In genomic region chr14:75566321-75566720, GRCh38 we compare ENCODE assay signal across 9 cellular contexts. TPM values are rescaled to one million over a fixed set of nuclear protein-coding genes. Genes with fewer than 3 reads are reported as not detected.
DNase-seq lines count a peak whose midpoint lies in the region; ATAC-seq, FAIRE-seq and TF ChIP-seq lines count a peak whose summit lies in the region.
"Had no signal": no experiment of that assay in that cellular context is flagged by ENCODE, and none has a peak within 500 bp of the region (broad histone marks: within the 10 kb centered on the region; RNA-seq: fewer than 3 reads in every experiment).

No MANE protein-coding gene starts in this region.

- DNase-seq in CD1c-positive myeloid dendritic cell (ENCODE audit: extremely low spot score) (peak; percentile 39), RCC 7860 (ENCODE audit: low spot score) (peak; percentile 13), prostate gland (ENCODE audit: low spot score) (peak; percentile 66), anterior cingulate cortex (lab: John Stamatoyannopoulos, UW) (no peak), foreskin fibroblast (no peak)
- peak; percentile 85 to 93 for DNase-seq in activated T-cell treated with anti-CD3 and anti-CD28 coated beads, Interleukin-2, amount 50 U/mL, for 72 hours

- no peaks in the 10 kb centered on the region for H3K27me3 Mint-ChIP-seq in activated T-cell treated with anti-CD3 and anti-CD28 coated beads, Interleukin-2, amount 50 U/mL, for 72 hours (ENCODE audit: low read depth)

- H3K27me3 ChIP-seq in prostate gland (replicated peaks; ENCODE audit: insufficient read depth) = no peaks in the 10 kb centered on the region

- peak; percentile 79 to 83 for ATAC-seq in activated T-cell treated with anti-CD3 and anti-CD28 coated beads, Interleukin-2, amount 50 U/mL, for 72 hours (replicated peaks in 1 of 2)
- no peak for ATAC-seq in HG03442 (IDR thresholded peaks at IDR 0.05; ENCODE audit: unreplicated experiment)
- ATAC-seq in GM18498 (IDR thresholded peaks at IDR 0.05; ENCODE audit: unreplicated experiment) = no peak

- H3K4me3 Mint-ChIP-seq in activated T-cell treated with anti-CD3 and anti-CD28 coated beads, Interleukin-2, amount 50 U/mL, for 72 hours = peak overlapping the region; percentile 85 to 88
- H3K4me3 Mint-ChIP-seq: CD14-positive monocyte had no signal

- H3K4me1 Mint-ChIP-seq in activated T-cell treated with anti-CD3 and anti-CD28 coated beads, Interleukin-2, amount 50 U/mL, for 72 hours (ENCODE audit: low read depth) = peaks cover 99% of the 10 kb centered on the region

- FAIRE-seq in RCC 7860 (lab: Jason Lieb, UNC) = no peak

- no peak for TF ChIP-seq CTCF in prostate gland (IDR thresholded peaks at IDR 0.05)
- TF ChIP-seq CTCF in foreskin fibroblast (IDR thresholded peaks at IDR 0.05; ENCODE audit: low read depth, low read length) = no peak

- no peak for TF ChIP-seq POLR2A in prostate gland (IDR thresholded peaks at IDR 0.05)

- peak overlapping the region; percentile 83 for H3K27ac Mint-ChIP-seq in activated T-cell treated with anti-CD3 and anti-CD28 coated beads, Interleukin-2, amount 50 U/mL, for 72 hours

- intact Hi-C loops in prostate gland (cut with DNase I) = no loop called here

- peaks cover 4 to 5% of the 10 kb centered on the region in 2 donors for H3K9me3 Mint-ChIP-seq in activated T-cell treated with anti-CD3 and anti-CD28 coated beads, Interleukin-2, amount 50 U/mL, for 72 hours

- no peak overlapping the region for H3K4me3 ChIP-seq in prostate gland
- no peak overlapping the region for H3K4me3 ChIP-seq in foreskin fibroblast (ENCODE audit: low read depth in 1 of 2, low read length in 2 of 2)

- peak overlapping the region in 1 of 2 donors; percentile 37 for H3K27ac ChIP-seq in prostate gland

- peaks cover 9 to 16% of the 10 kb centered on the region in 2 donors for H3K36me3 Mint-ChIP-seq in activated T-cell treated with anti-CD3 and anti-CD28 coated beads, Interleukin-2, amount 50 U/mL, for 72 hours (ENCODE audit: insufficient read depth in 2 of 2)
- H3K36me3 Mint-ChIP-seq: CD14-positive monocyte had no signal

- H3K36me3 ChIP-seq in prostate gland = no peaks in the 10 kb centered on the region

- H3K9me3 ChIP-seq in prostate gland = no peaks in the 10 kb centered on the region

- no peaks in the 10 kb centered on the region for H3K4me1 ChIP-seq in prostate gland (replicated peaks)

- WGBS in prostate gland = 54% methylated on average over 4 of the region's 4 CpGs

RNA-seq across cellular contexts. Expression of gene FLVCR2, which starts 12.1 kb away (rescaled TPM):
- total RNA-seq in activated T-cell treated with anti-CD3 and anti-CD28 coated beads, Interleukin-2, amount 50 U/mL, for 72 hours = 10 to 100 TPM in 1 of 2 donors, 1 to 10 TPM in 1; 5.9 to 12.3 TPM
- 10 to 100 TPM in 1 of 2 donors, 1 to 10 TPM in 1; 3.1 to 22.2 TPM for total RNA-seq in prostate gland

RNA-seq across cellular contexts. Expression of gene BATF, which starts 44.1 kb away (rescaled TPM):
- 100 to 1,000 TPM; 171 to 185 TPM for total RNA-seq in activated T-cell treated with anti-CD3 and anti-CD28 coated beads, Interleukin-2, amount 50 U/mL, for 72 hours
- 10 to 100 TPM in 1 of 2 donors, 1 to 10 TPM in 1; 3.1 to 11.8 TPM for total RNA-seq in prostate gland

Comparison
In these comparisons a context has a peak if more than half of its experiments do, and no peak if none do; other contexts are left out.
1. DNase-seq: peak in CD1c-positive myeloid dendritic cell (single experiment), RCC 7860 (single experiment), activated T-cell treated with anti-CD3 and anti-CD28 coated beads, Interleukin-2, amount 50 U/mL, for 72 hours (2 of 2) and prostate gland (single experiment); none in anterior cingulate cortex (0 of 58) and foreskin fibroblast (0 of 2).
2. ATAC-seq: peak in activated T-cell treated with anti-CD3 and anti-CD28 coated beads, Interleukin-2, amount 50 U/mL, for 72 hours (2 of 2); none in HG03442 (single experiment) and GM18498 (single experiment).
3. RNA of gene BATF, which starts 44.1 kb away (total RNA-seq): 171 to 185 TPM in activated T-cell treated with anti-CD3 and anti-CD28 coated beads, Interleukin-2, amount 50 U/mL, for 72 hours; 3.1 to 11.8 TPM in prostate gland; every median in the first group is over 10 times any median in the second.